ENCODE assay signal across 22 cellular contexts in genomic region chr3:45088543-45088942, GRCh38. TPM values are rescaled to one million over a fixed set of nuclear protein-coding genes. Genes with fewer than 3 reads are reported as not detected.
DNase-seq lines count a peak whose midpoint lies in the region; ATAC-seq and TF ChIP-seq lines count a peak whose summit lies in the region.
"Had no signal": no experiment of that assay in that cellular context is flagged by ENCODE, and none has a peak within 500 bp of the region (broad histone marks: within the 10 kb centered on the region; RNA-seq: fewer than 3 reads in every experiment).

No MANE protein-coding gene starts in this region.

- no peak for TF ChIP-seq POLR2A in transverse colon (IDR thresholded peaks at IDR 0.05)

- CTCF ChIA-PET in MCF 10A (lab: Yijun Ruan, JAX), result interaction anchor here (0.6 to 1.3 kb wide), 5 partner anchors 10 to 122 kb away, joined by 3 read pairs; no protein-coding TSS in a partner anchor

- no TSS peak for BruUV-seq in MCF 10A (replicated peaks; lab: Mats Ljungman, UMichigan)

- in situ Hi-C loops in transverse colon (cut with MboI; ENCODE audit: low pct_ligation_motif_present in 1 of 4, low pct_unique_long_range_greater_than_20kb in 1 of 4, low sequenced_read_pairs in 3 of 4), result no loop called here
- in situ Hi-C loops in GM13976 (cut with MboI; ENCODE audit: low sequenced_read_pairs, unreplicated experiment), result no loop called here

- peaks cover 0 to 2% of the 10 kb centered on the region in 2 donors for H3K9me3 ChIP-seq in left lung
- no peaks in the 10 kb centered on the region for H3K9me3 ChIP-seq in transverse colon
- H3K9me3 ChIP-seq: BLaER1, ovary had no signal

- H3K4me1 Mint-ChIP-seq in MCF 10A (ENCODE audit: insufficient read depth, unreplicated experiment), result peaks cover 8% of the 10 kb centered on the region
- H3K4me1 Mint-ChIP-seq: activated CD4-positive, alpha-beta memory T cell treated with anti-CD3 and anti-CD28 coated beads, Interleukin-2, amount 10 ng/mL, durations not matched to agents 7 days and 5 days had no signal

- H3K4me3 ChIP-seq in left lung (no peak overlapping the region), transverse colon (no peak overlapping the region)
- H3K4me3 ChIP-seq: BLaER1, ovary had no signal

- TF ChIP-seq CTCF in MCF 10A (IDR thresholded peaks at IDR 0.05; ENCODE audit: unreplicated experiment) (no peak), left lung (IDR thresholded peaks at IDR 0.05) (no peak), transverse colon (IDR thresholded peaks at IDR 0.05) (no peak), GM13976 (IDR thresholded peaks at IDR 0.05; ENCODE audit: borderline replicate concordance, control extremely low read depth, extremely low read depth, insufficient read depth, missing control alignments) (no peak)

- POLR2A ChIA-PET in MCF 10A (lab: Yijun Ruan, JAX), result interaction anchor here (0.7 to 1.6 kb wide), 10 partner anchors 11 to 122 kb away, joined by 3 to 7 read pairs (median 3); partner anchors contain the start of gene CDCP1

- TF ChIP-seq EP300 in transverse colon (IDR thresholded peaks at IDR 0.05; ENCODE audit: low read depth), result no peak

- H3K27ac ChIP-seq in left lung (no peak overlapping the region), transverse colon (peak overlapping the region; percentile 36 to 62 (median 46))
- H3K27ac ChIP-seq: BLaER1, ovary had no signal

- H3K27me3 Mint-ChIP-seq in MCF 10A (ENCODE audit: insufficient read depth, unreplicated experiment), result no peaks in the 10 kb centered on the region

- no peaks in the 10 kb centered on the region for H3K9me3 Mint-ChIP-seq in MCF 10A (ENCODE audit: unreplicated experiment)
- H3K9me3 Mint-ChIP-seq: activated CD4-positive, alpha-beta memory T cell treated with anti-CD3 and anti-CD28 coated beads, Interleukin-2, amount 10 ng/mL, durations not matched to agents 7 days and 5 days; activated naive CD4-positive, alpha-beta T cell treated with anti-CD3 and anti-CD28 coated beads for 36 hours; naive thymus-derived CD4-positive, alpha-beta T cell had no signal

- peak; percentile 83 for DNase-seq in NCI-H146 (lab: John Stamatoyannopoulos, UW)
- DNase-seq in NCI-H146 treated with DMSO at 0.1 percent for 48 hours (lab: John Stamatoyannopoulos, UW; ENCODE audit: unreplicated experiment), result no peak
- peak; percentile 31 for DNase-seq in MCF 10A (ENCODE audit: unreplicated experiment)
- no peak for DNase-seq in left lung
- peak; percentile 57 for DNase-seq in transverse colon
- DNase-seq in GF-D8 (lab: John Stamatoyannopoulos, UW), result no peak
- no peak for DNase-seq in GM13976 (ENCODE audit: low spot score)
- DNase-seq: activated CD4-positive, alpha-beta memory T cell treated with anti-CD3 and anti-CD28 coated beads, Interleukin-2, amount 10 ng/mL, durations not matched to agents 7 days and 5 days; activated naive CD4-positive, alpha-beta T cell treated with anti-CD3 and anti-CD28 coated beads for 36 hours; DMS 273 treated with DMSO at 0.1 percent for 48 hours; effector CD8-positive, alpha-beta T cell; glutamatergic neuron; H7; naive thymus-derived CD4-positive, alpha-beta T cell; NCI-H187; NCI-H524 treated with DMSO at 0.1 percent for 48 hours; OCI-M1; ovary had no signal

- H3K4me1 ChIP-seq in left lung, result no peaks in the 10 kb centered on the region
- H3K4me1 ChIP-seq in transverse colon, result peaks cover 15 to 40% (median 27%) of the 10 kb centered on the region in 4 donors
- H3K4me1 ChIP-seq: BLaER1 had no signal

- ATAC-seq in left lung, result peak; percentile 76
- no peak for ATAC-seq in HG02870 (IDR thresholded peaks at IDR 0.05; ENCODE audit: unreplicated experiment)
- ATAC-seq: naive thymus-derived CD4-positive, alpha-beta T cell; WTC11 had no signal

- H3K27me3 ChIP-seq in left lung, result no peaks in the 10 kb centered on the region
- no peaks in the 10 kb centered on the region for H3K27me3 ChIP-seq in transverse colon
- H3K27me3 ChIP-seq: BLaER1, ovary had no signal

- WGBS in transverse colon (ENCODE audit: low coverage in 1 of 2), 2 donors, result 41 to 46% methylated on average over 3 to 4 of the region's 4 CpGs

- H3K36me3 ChIP-seq in left lung (peaks cover 0 to 23% of the 10 kb centered on the region in 2 donors), transverse colon (no peaks in the 10 kb centered on the region)
- H3K36me3 ChIP-seq: BLaER1, ovary had no signal

- intact Hi-C loops in MCF 10A (cut with micrococcal nuclease) (no loop called here), left lung (cut with DNase I) (no loop called here), transverse colon (cut with DNase I; ENCODE audit: low total_unique reads) (no loop called here)

- no peak overlapping the region for H3K4me3 Mint-ChIP-seq in MCF 10A (ENCODE audit: unreplicated experiment)
- H3K4me3 Mint-ChIP-seq: activated CD4-positive, alpha-beta memory T cell treated with anti-CD3 and anti-CD28 coated beads, Interleukin-2, amount 10 ng/mL, durations not matched to agents 7 days and 5 days; activated naive CD4-positive, alpha-beta T cell treated with anti-CD3 and anti-CD28 coated beads for 36 hours; naive thymus-derived CD4-positive, alpha-beta T cell; WTC11 had no signal

- H3K36me3 Mint-ChIP-seq in MCF 10A (ENCODE audit: insufficient read depth, unreplicated experiment), result peaks cover 86% of the 10 kb centered on the region

- peak overlapping the region; percentile 56 for H3K27ac Mint-ChIP-seq in MCF 10A (ENCODE audit: low read depth, unreplicated experiment)
- H3K27ac Mint-ChIP-seq: activated CD4-positive, alpha-beta memory T cell treated with anti-CD3 and anti-CD28 coated beads, Interleukin-2, amount 10 ng/mL, durations not matched to agents 7 days and 5 days; activated naive CD4-positive, alpha-beta T cell treated with anti-CD3 and anti-CD28 coated beads for 36 hours; naive thymus-derived CD4-positive, alpha-beta T cell; WTC11 had no signal

RNA-seq across cellular contexts. Expression of gene CDCP1, which starts 57.6 kb away (rescaled TPM):
- 180 and 208 TPM in 2 replicates for total RNA-seq in MCF 10A (2022)
- 10 to 100 TPM; 24.3 to 31.4 TPM for total RNA-seq in left lung
- total RNA-seq in transverse colon, result 10 to 100 TPM; 41.6 to 64.6 (median 53.4) TPM
- total RNA-seq: SK-MEL-5 had no signal

Comparison
In these comparisons a context has a peak if more than half of its experiments do, and no peak if none do; other contexts are left out.
1. DNase-seq: peak in NCI-H146 (single experiment), MCF 10A (single experiment) and transverse colon (single experiment); none in NCI-H146 treated with DMSO at 0.1 percent for 48 hours (single experiment), left lung (0 of 2), GF-D8 (single experiment) and GM13976 (single experiment).
2. H3K27ac ChIP-seq: peak in transverse colon (4 of 4); none in left lung (0 of 2).